8 cellular contexts compared by ENCODE assay signal in the genomic region with DNA sequence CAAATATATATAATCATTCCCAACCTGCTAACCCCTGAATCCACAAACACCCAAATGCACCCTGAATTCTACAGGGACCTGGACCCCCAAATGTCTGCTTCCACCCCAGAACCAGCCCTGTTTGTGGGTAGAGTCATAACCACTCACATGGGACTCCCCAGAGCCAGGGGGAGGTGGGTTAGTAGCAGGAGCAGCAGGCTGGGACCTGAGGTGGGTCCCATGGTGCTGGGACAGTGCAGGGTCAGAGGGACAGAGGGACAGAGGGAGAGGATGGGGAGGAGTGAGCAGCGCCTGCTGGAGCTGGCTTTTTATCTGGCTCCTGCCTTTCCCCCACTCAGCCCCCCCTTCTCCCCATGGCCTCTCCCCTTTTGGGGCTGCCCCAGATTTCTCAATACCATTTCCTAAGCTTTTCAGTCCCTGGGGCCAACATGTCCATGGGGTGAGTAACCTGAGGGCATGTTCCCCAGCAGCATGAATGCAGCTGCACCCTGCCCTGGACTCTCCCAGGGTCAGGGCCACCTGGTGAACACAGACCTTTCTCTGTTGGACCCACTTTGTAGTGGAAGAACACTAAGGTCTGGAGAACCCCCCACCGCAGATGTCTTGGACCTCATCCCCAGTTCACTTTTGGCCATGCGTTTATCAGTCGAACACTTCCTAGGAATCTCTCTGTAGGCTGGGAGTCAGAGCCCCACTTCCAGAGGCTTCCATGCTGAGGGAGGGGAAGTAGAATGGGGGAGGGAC. TPM values are rescaled to one million over a fixed set of nuclear protein-coding genes. Genes with fewer than 3 reads are reported as not detected.
DNase-seq lines count a peak whose midpoint lies in the region; ATAC-seq and TF ChIP-seq lines count a peak whose summit lies in the region.

C3 (minus strand) TSS at position 282 of the 744 bp plus-strand sequence; CDS start at position 221, 61 bp downstream.

- peak; percentile 26 for ATAC-seq in left colon
- no peak for ATAC-seq in GM18519 (IDR thresholded peaks at IDR 0.05; ENCODE audit: low FRiP score, unreplicated experiment)

- intact Hi-C loops in MCF 10A (cut with micrococcal nuclease) = loop anchor here (1.0 to 5.0 kb wide), 2 partner anchors 16 to 142 kb away; no protein-coding TSS in a partner anchor
- intact Hi-C loops in left colon (cut with DNase I, micrococcal nuclease) = no loop called here
- intact Hi-C loops in testis (cut with DNase I; ENCODE audit: low total_unique reads) = no loop called here

- CTCF ChIA-PET in MCF 10A (lab: Yijun Ruan, JAX) = interaction anchor here (0.5 to 2.8 kb wide), 7 partner anchors 16 to 1522 kb away, joined by 3 to 14 read pairs (median 3); partner anchors contain the start of genes GPR108 and KHSRP

- H3K36me3 ChIP-seq in testis (ENCODE audit: low read depth, missing control alignments) (no peaks in the 10 kb centered on the region), HAP-1 (replicated peaks) (no peaks in the 10 kb centered on the region)

- POLR2A ChIA-PET in MCF 10A (lab: Yijun Ruan, JAX) = interaction anchor here (0.6 to 7.7 kb wide), 21 partner anchors 11 to 663 kb away, joined by 3 to 189 read pairs (median 4); partner anchors contain the start of genes CRB3, GPR108, SH2D3A and SLC25A23

- no peaks in the 10 kb centered on the region for H3K27me3 Mint-ChIP-seq in MCF 10A (ENCODE audit: insufficient read depth, unreplicated experiment)

- TF ChIP-seq POLR2A in testis (IDR thresholded peaks at IDR 0.05) = no peak

- no peak within 1 kb of the TSS for H3K27ac ChIP-seq in testis

- H3K9me3 ChIP-seq in testis (no peaks in the 10 kb centered on the region), HAP-1 (no peaks in the 10 kb centered on the region)

- H3K4me1 ChIP-seq in testis (peaks cover 5% of the 10 kb centered on the region), HAP-1 (peaks cover 6% of the 10 kb centered on the region)

- 51 to 54% methylated on average over 4 of the region's 4 CpGs for WGBS in testis, 2 donors

- peak within 1 kb of the TSS; percentile 82 for H3K27ac Mint-ChIP-seq in MCF 10A (ENCODE audit: low read depth, unreplicated experiment)

- H3K27me3 ChIP-seq in testis = no peaks in the 10 kb centered on the region
- H3K27me3 ChIP-seq in HAP-1 (ENCODE audit: low read depth) = no peaks in the 10 kb centered on the region

- peak within 1 kb of the TSS; percentile 95 for H3K4me3 Mint-ChIP-seq in MCF 10A (ENCODE audit: unreplicated experiment)

- TF ChIP-seq CTCF in MCF 10A (IDR thresholded peaks at IDR 0.05; ENCODE audit: unreplicated experiment) (no peak), testis (IDR thresholded peaks at IDR 0.05) (no peak)

- no TSS peak for BruUV-seq in MCF 10A (replicated peaks; lab: Mats Ljungman, UMichigan)

- H3K36me3 Mint-ChIP-seq in MCF 10A (ENCODE audit: insufficient read depth, unreplicated experiment) = peaks cover 56% of the 10 kb centered on the region

- H3K9me3 Mint-ChIP-seq in MCF 10A (ENCODE audit: unreplicated experiment) = peaks cover 8% of the 10 kb centered on the region

- DNase-seq in HuH-7.5 (ENCODE audit: low spot score) (peak; percentile 89), MCF 10A (ENCODE audit: unreplicated experiment) (peak; percentile 98), left colon (peak in 1 of 2 donors; percentile 54), testis (peak; percentile 71), HAP-1 (ENCODE audit: low spot score in 2 of 2) (no peak), NCI-H748 (lab: John Stamatoyannopoulos, UW; ENCODE audit: unreplicated experiment) (no peak), NCI-H774 (lab: John Stamatoyannopoulos, UW) (no peak)

- in situ Hi-C loops in HAP-1 (cut with MboI; ENCODE audit: low sequenced_read_pairs) = no loop called here

- H3K4me3 ChIP-seq in testis (no peak within 1 kb of the TSS), HAP-1 (no peak within 1 kb of the TSS)

- H3K4me1 Mint-ChIP-seq in MCF 10A (ENCODE audit: insufficient read depth, unreplicated experiment) = peaks cover 47% of the 10 kb centered on the region

RNA-seq across cellular contexts. Expression of gene C3, which starts in this region (rescaled TPM):
- total RNA-seq in MCF 10A (2022) (842 and 872 TPM in 2 replicates), left colon (100 to 1,000 TPM in 1 of 2 donors, 10 to 100 TPM in 1; 49.0 to 162 TPM), testis (100 to 1,000 TPM in 1 of 2 donors, 10 to 100 TPM in 1; 49.5 to 131 TPM)
- 500 TPM for polyA plus RNA-seq in testis (ENCODE audit: insufficient read depth, low read depth, low replicate concordance)

Comparison
In these comparisons a context has a peak if more than half of its experiments do, and no peak if none do; other contexts are left out.
1. DNase-seq: peak in HuH-7.5 (single experiment), MCF 10A (single experiment) and testis (single experiment); none in HAP-1 (0 of 2), NCI-H748 (single experiment) and NCI-H774 (single experiment).